Comparison of ENCODE assay signal across 8 cellular contexts in genomic region chr2:127293386-127293757, GRCh38. TPM values are rescaled to one million over a fixed set of nuclear protein-coding genes. Genes with fewer than 3 reads are reported as not detected.
DNase-seq lines count a peak whose midpoint lies in the region; ATAC-seq and TF ChIP-seq lines count a peak whose summit lies in the region.

No MANE protein-coding gene starts in this region.

- H3K4me1 Mint-ChIP-seq in WTC11 (peaks cover 18% of the 10 kb centered on the region), progenitor cell of endocrine pancreas (ENCODE audit: low read depth) (peaks cover 13% of the 10 kb centered on the region)

- no peaks in the 10 kb centered on the region for H3K9me3 Mint-ChIP-seq in WTC11
- no peaks in the 10 kb centered on the region for H3K9me3 Mint-ChIP-seq in progenitor cell of endocrine pancreas (ENCODE audit: low read depth)

- H3K27ac Mint-ChIP-seq in WTC11 (peak overlapping the region; percentile 63; the same call in 1 of the 2 replicates), progenitor cell of endocrine pancreas (peak overlapping the region; percentile 99)

- H3K4me1 ChIP-seq in HEK293 (ENCODE audit: control insufficient read depth, insufficient read depth, low read length), result no peaks in the 10 kb centered on the region

- DNase-seq in AG10803 (ENCODE audit: low read depth) (no peak), WTC11 (ENCODE audit: low spot score) (no peak), glomerular visceral epithelial cell (ENCODE audit: extremely low spot score) (peak; percentile 18), progenitor cell of endocrine pancreas (ENCODE audit: low spot score, unreplicated experiment) (no peak), ecto neural progenitor cell (ENCODE audit: low spot score) (no peak), GM20000 (ENCODE audit: low spot score) (no peak)
- DNase-seq in activated CD4-positive, CD25-positive, alpha-beta regulatory T cell treated with anti-CD3 and anti-CD28 coated beads, Interleukin-2, amount 50 U/mL, for 72 hours, result no peak

- H3K36me3 Mint-ChIP-seq in WTC11 (peaks cover 34% of the 10 kb centered on the region), progenitor cell of endocrine pancreas (ENCODE audit: insufficient read depth) (peaks cover 14% of the 10 kb centered on the region)

- H3K27ac ChIP-seq in HEK293 (ENCODE audit: extremely low read depth, low read depth, low read length), result peak overlapping the region; percentile 66; the same call in 1 of the 2 replicates

- no peaks in the 10 kb centered on the region for H3K9me3 ChIP-seq in HEK293 (ENCODE audit: control insufficient read depth, insufficient read depth, low read depth, low read length)

- TF ChIP-seq CTCF in AG10803 (conservative IDR thresholded peaks at IDR 0.05; ENCODE audit: low read length), result no peak
- no peak for TF ChIP-seq CTCF in HEK293 (tag by site-specific recombination; IDR thresholded peaks at IDR 0.05)
- no peak for TF ChIP-seq CTCF in WTC11 (IDR thresholded peaks at IDR 0.05)
- TF ChIP-seq CTCF in progenitor cell of endocrine pancreas (IDR thresholded peaks at IDR 0.05; ENCODE audit: unreplicated experiment), result no peak
- no peak for TF ChIP-seq CTCF in GM20000 (IDR thresholded peaks at IDR 0.05; ENCODE audit: extremely low read depth, missing control alignments)

- H3K4me3 ChIP-seq in AG10803 (ENCODE audit: low read length), result peak overlapping the region; percentile 95
- peak overlapping the region; percentile 95 for H3K4me3 ChIP-seq in HEK293 (ENCODE audit: low read depth, low read length)

- H3K36me3 ChIP-seq in HEK293 (ENCODE audit: control insufficient read depth in 2 of 2, insufficient read depth in 1 of 2, low read length in 2 of 2), result peaks cover 27 to 49% of the 10 kb centered on the region in 2 experiments

- H3K27me3 Mint-ChIP-seq in WTC11 (ENCODE audit: low read depth), result no peaks in the 10 kb centered on the region
- H3K27me3 Mint-ChIP-seq in progenitor cell of endocrine pancreas, result no peaks in the 10 kb centered on the region

- CTCF ChIA-PET in HEK293 (lab: Yijun Ruan, JAX) (interaction anchor here (0.6 to 1.5 kb wide), 5 partner anchors 8 to 186 kb away, joined by 3 to 10 read pairs (median 4); no protein-coding TSS in a partner anchor), WTC11 (lab: Charles Lee) (interaction anchor here (1.4 to 3.8 kb wide), 4 partner anchors 34 to 186 kb away, joined by 3 to 36 read pairs (median 12); no protein-coding TSS in a partner anchor)

- POLR2A ChIA-PET in HEK293 (lab: Yijun Ruan, JAX), result interaction anchor here (0.7 to 2.1 kb wide), 16 partner anchors 11 to 233 kb away, joined by 3 to 9 read pairs (median 3); partner anchors contain the start of genes IWS1 and MAP3K2
- POLR2A ChIA-PET in WTC11 (lab: Charles Lee), result interaction anchor here (1.0 to 1.5 kb wide), 5 partner anchors 20 to 215 kb away, joined by 3 to 5 read pairs (median 4); no protein-coding TSS in a partner anchor

- H3K4me3 Mint-ChIP-seq in WTC11, result peak overlapping the region; percentile 98
- peak overlapping the region; percentile 99 for H3K4me3 Mint-ChIP-seq in progenitor cell of endocrine pancreas (ENCODE audit: low read depth)

- ATAC-seq in WTC11, result peak; percentile 6

TF ChIP-seq in HEK293, 187 proteins besides CTCF, POLR2A, EP300 and RAD21:
- TF ChIP-seq, protein P1, sequence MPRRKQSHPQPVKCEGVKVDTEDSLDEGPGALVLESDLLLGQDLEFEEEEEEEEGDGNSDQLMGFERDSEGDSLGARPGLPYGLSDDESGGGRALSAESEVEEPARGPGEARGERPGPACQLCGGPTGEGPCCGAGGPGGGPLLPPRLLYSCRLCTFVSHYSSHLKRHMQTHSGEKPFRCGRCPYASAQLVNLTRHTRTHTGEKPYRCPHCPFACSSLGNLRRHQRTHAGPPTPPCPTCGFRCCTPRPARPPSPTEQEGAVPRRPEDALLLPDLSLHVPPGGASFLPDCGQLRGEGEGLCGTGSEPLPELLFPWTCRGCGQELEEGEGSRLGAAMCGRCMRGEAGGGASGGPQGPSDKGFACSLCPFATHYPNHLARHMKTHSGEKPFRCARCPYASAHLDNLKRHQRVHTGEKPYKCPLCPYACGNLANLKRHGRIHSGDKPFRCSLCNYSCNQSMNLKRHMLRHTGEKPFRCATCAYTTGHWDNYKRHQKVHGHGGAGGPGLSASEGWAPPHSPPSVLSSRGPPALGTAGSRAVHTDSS (tag by site-specific recombination; IDR thresholded peaks at IDR 0.05), result peak; percentile 77
- no peak for TF ChIP-seq ZSCAN5A (tag by site-specific recombination; IDR thresholded peaks at IDR 0.05)

TF ChIP-seq in WTC11, 78 proteins besides CTCF, POLR2A, EP300 and RAD21 (continues in another document):
- TF ChIP-seq EMX1 (CRISPR knock-in tag; IDR thresholded peaks at IDR 0.05), result no peak
- TF ChIP-seq PRRX2 (CRISPR knock-in tag; IDR thresholded peaks at IDR 0.05), result no peak
- TF ChIP-seq TCF7 (CRISPR knock-in tag; IDR thresholded peaks at IDR 0.05; ENCODE audit: low read depth), result no peak
- TF ChIP-seq CREB1 (CRISPR knock-in tag; IDR thresholded peaks at IDR 0.05), result no peak
- no peak for TF ChIP-seq FOXP4 (CRISPR knock-in tag; IDR thresholded peaks at IDR 0.05)
- no peak for TF ChIP-seq IRF1 (CRISPR knock-in tag; IDR thresholded peaks at IDR 0.05)
- no peak for TF ChIP-seq ZNF532 (CRISPR knock-in tag; IDR thresholded peaks at IDR 0.05; ENCODE audit: borderline replicate concordance)
- TF ChIP-seq, protein P2, sequence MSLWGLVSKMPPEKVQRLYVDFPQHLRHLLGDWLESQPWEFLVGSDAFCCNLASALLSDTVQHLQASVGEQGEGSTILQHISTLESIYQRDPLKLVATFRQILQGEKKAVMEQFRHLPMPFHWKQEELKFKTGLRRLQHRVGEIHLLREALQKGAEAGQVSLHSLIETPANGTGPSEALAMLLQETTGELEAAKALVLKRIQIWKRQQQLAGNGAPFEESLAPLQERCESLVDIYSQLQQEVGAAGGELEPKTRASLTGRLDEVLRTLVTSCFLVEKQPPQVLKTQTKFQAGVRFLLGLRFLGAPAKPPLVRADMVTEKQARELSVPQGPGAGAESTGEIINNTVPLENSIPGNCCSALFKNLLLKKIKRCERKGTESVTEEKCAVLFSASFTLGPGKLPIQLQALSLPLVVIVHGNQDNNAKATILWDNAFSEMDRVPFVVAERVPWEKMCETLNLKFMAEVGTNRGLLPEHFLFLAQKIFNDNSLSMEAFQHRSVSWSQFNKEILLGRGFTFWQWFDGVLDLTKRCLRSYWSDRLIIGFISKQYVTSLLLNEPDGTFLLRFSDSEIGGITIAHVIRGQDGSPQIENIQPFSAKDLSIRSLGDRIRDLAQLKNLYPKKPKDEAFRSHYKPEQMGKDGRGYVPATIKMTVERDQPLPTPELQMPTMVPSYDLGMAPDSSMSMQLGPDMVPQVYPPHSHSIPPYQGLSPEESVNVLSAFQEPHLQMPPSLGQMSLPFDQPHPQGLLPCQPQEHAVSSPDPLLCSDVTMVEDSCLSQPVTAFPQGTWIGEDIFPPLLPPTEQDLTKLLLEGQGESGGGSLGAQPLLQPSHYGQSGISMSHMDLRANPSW (CRISPR knock-in tag; conservative IDR thresholded peaks at IDR 0.05; ENCODE audit: low read depth), result no peak

RNA-seq across cellular contexts. Expression of gene ERCC3, which starts 0.6 kb away (rescaled TPM):
- total RNA-seq in WTC11 (2021), result 43.3 to 48.1 TPM (median 43.8 TPM) in 3 replicates
- total RNA-seq in progenitor cell of endocrine pancreas, result 63.5 and 65.8 TPM in 2 replicates
